9 cellular contexts compared by ENCODE assay signal in the genomic region with DNA sequence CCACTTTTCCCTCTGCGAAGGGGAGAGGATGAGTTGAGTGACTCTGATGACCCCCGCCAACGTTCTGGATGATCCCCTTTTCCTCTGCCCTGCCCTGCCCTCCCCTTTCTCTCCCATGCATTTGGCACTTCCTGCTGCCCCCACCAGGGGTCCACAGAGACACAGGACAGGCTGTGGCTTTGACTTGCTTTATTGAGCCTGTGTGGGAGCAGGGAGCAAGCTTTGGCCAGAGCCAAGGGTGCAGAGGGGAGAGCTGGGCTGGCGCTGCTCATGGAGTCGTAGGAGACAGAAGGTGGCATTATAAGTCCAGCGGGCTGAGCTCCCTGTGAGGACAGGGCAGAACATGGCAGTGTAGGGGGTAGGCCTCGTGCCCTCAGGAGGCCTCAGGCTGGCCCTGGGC. TPM values are rescaled to one million over a fixed set of nuclear protein-coding genes. Genes with fewer than 3 reads are reported as not detected.
DNase-seq lines count a peak whose midpoint lies in the region; ATAC-seq and TF ChIP-seq lines count a peak whose summit lies in the region.
"Had no signal": no experiment of that assay in that cellular context is flagged by ENCODE, and none has a peak within 500 bp of the region (broad histone marks: within the 10 kb centered on the region; RNA-seq: fewer than 3 reads in every experiment).

No MANE protein-coding gene starts in this region.

- peak; percentile 48; the same call in 1 of the 3 replicates for ATAC-seq in RWPE2 (ENCODE audit: low read depth)
- ATAC-seq in GM18511 (IDR thresholded peaks at IDR 0.05; ENCODE audit: unreplicated experiment): no peak
- ATAC-seq in HG02973 (IDR thresholded peaks at IDR 0.05; ENCODE audit: unreplicated experiment): no peak
- no peak for ATAC-seq in GM21717 (IDR thresholded peaks at IDR 0.05; ENCODE audit: unreplicated experiment)

- H3K4me3 ChIP-seq in BLaER1 (no peak overlapping the region), RWPE2 (ENCODE audit: severe bottlenecking) (no peak overlapping the region), fibroblast of villous mesenchyme (ENCODE audit: low read depth, low read length) (no peak overlapping the region)

- peak overlapping the region; percentile 88; the same call in 1 of the 2 replicates for H3K4me2 ChIP-seq in BLaER1

- H3K9me3 ChIP-seq in BLaER1 (no peaks in the 10 kb centered on the region), RWPE2 (ENCODE audit: severe bottlenecking) (no peaks in the 10 kb centered on the region)

- in situ Hi-C loops in GM13977 (cut with MboI; ENCODE audit: low pct_unique_long_range_greater_than_20kb, low sequenced_read_pairs, unreplicated experiment): loop anchor here (10.0 kb wide), 1 partner anchor 54 kb away; no protein-coding TSS in a partner anchor

- H4K20me1 ChIP-seq in BLaER1: no peaks in the 10 kb centered on the region

- no peaks in the 10 kb centered on the region for H3K36me3 ChIP-seq in BLaER1
- no peaks in the 10 kb centered on the region for H3K36me3 ChIP-seq in RWPE2 (ENCODE audit: low read depth)

- no peak for DNase-seq in GM13977 (ENCODE audit: low spot score)
- no peak for DNase-seq in RWPE2 (ENCODE audit: low spot score)
- DNase-seq in fibroblast of villous mesenchyme (ENCODE audit: low read depth): peak; percentile 39
- DNase-seq in stimulated activated naive CD4-positive, alpha-beta T cell treated with Interleukin-2 at 50 U/mL for 16 hours (lab: John Stamatoyannopoulos, UW): no peak

- H3K27me3 ChIP-seq in BLaER1 (no peaks in the 10 kb centered on the region), RWPE2 (ENCODE audit: insufficient read depth, poor library complexity, severe bottlenecking) (no peaks in the 10 kb centered on the region)

- H3K4me1 ChIP-seq in BLaER1: peaks cover 41% of the 10 kb centered on the region
- H3K4me1 ChIP-seq in RWPE2 (ENCODE audit: insufficient read depth, poor library complexity, severe bottlenecking): no peaks in the 10 kb centered on the region

- TF ChIP-seq CTCF in GM13977 (IDR thresholded peaks at IDR 0.05; ENCODE audit: extremely low read depth, insufficient read depth, missing control alignments): peak; percentile 39
- peak; percentile 48 for TF ChIP-seq CTCF in RWPE2 (IDR thresholded peaks at IDR 0.05; ENCODE audit: poor library complexity, severe bottlenecking)
- peak; percentile 77 for TF ChIP-seq CTCF in fibroblast of villous mesenchyme (IDR thresholded peaks at IDR 0.05; ENCODE audit: insufficient read depth, low read depth, low read length)

- H3K9ac ChIP-seq in BLaER1: no peak overlapping the region

- H3K27ac ChIP-seq in BLaER1: peak overlapping the region; percentile 59; the same call in 1 of the 2 replicates
- no peak overlapping the region for H3K27ac ChIP-seq in RWPE2 (ENCODE audit: poor library complexity, severe bottlenecking)

RNA-seq across cellular contexts. Expression of gene PPY, which starts 1.6 kb away (rescaled TPM):
- not detected in 2 replicates for total RNA-seq in fibroblast of villous mesenchyme
- total RNA-seq: urinary bladder had no signal

RNA-seq across cellular contexts. Expression of gene PYY, which starts 13.1 kb away (rescaled TPM):
- not detected in 2 replicates for total RNA-seq in fibroblast of villous mesenchyme
- total RNA-seq: urinary bladder had no signal

RNA-seq across cellular contexts. Expression of gene MPP2, which starts 33.3 kb away (rescaled TPM):
- total RNA-seq in fibroblast of villous mesenchyme: under 0.01 and 1.3 TPM in 2 replicates
